Comparison of ENCODE assay signal across 9 cellular contexts in the genomic region with DNA sequence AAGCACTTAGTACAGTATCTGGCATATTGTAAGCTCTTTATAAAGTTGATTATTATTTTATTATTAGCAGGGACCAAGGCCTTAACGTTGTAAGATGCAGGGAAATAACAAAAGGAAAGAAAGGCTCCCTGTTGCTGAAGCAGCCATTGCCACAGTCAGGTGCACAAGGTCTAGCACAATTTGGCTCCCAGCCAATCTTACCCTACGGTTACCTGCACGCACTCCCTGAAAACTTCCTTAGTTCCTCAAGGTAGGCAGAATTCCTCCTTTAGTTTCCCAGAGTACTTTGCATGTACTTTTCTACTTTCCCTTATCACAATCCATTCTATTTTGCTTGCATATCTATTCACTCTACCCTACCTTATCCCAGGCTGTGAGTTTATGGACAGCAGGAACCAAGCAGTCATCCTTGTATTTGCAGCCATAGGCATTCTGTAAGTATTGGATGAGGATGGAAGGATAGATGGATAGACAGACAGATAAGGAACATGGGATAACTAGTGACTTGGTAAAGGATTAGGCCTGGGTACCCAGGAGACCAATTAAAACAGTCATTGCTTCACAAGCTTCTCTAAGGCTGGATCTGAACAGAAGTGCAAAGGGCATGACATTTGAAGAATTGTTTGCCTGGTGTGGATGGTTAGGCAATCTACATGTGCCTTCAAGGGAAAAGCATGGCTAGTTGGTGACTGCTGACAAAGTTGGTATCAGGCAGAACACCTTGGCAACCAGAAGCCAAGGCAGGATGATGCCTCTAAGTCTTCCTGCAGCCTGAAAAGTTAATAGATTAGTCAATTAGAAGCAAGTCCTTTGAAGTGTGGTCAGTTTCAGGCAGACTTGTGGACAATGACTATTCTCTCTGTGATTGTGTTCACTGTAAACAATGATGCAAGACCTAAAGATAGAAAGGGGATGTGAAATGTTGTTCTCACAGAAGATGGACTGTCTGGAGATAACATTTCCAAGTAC. TPM values are rescaled to one million over a fixed set of nuclear protein-coding genes. Genes with fewer than 3 reads are reported as not detected.
DNase-seq lines count a peak whose midpoint lies in the region; ATAC-seq and TF ChIP-seq lines count a peak whose summit lies in the region.
"Had no signal": no experiment of that assay in that cellular context is flagged by ENCODE, and none has a peak within 500 bp of the region (broad histone marks: within the 10 kb centered on the region; RNA-seq: fewer than 3 reads in every experiment).

No MANE protein-coding gene starts in this region.

- no peaks in the 10 kb centered on the region for H3K27me3 ChIP-seq in ovary

- peak; percentile 82 for DNase-seq in DMS53 (lab: John Stamatoyannopoulos, UW)
- peak; percentile 22 to 46 for DNase-seq in foreskin fibroblast
- no peak for DNase-seq in cerebellar nuclear complex (lab: John Stamatoyannopoulos, UW)
- DNase-seq in ovary = no peak
- no peak for DNase-seq in T-helper 1 cell
- no peak for DNase-seq in amygdala (lab: John Stamatoyannopoulos, UW)

- intact Hi-C loops in ovary (cut with DNase I) = no loop called here

- TF ChIP-seq CTCF in foreskin fibroblast (IDR thresholded peaks at IDR 0.05; ENCODE audit: low read depth, low read length) (no peak), ovary (IDR thresholded peaks at IDR 0.05) (no peak)

- ATAC-seq in GM19463 (IDR thresholded peaks at IDR 0.05; ENCODE audit: unreplicated experiment) = peak; percentile 91
- peak; percentile 98 for ATAC-seq in HG03354 (IDR thresholded peaks at IDR 0.05; ENCODE audit: poor library complexity, severe bottlenecking, unreplicated experiment)

- H3K36me3 ChIP-seq in ovary = no peaks in the 10 kb centered on the region

- H3K9me3 ChIP-seq in ovary = no peaks in the 10 kb centered on the region

- no peak overlapping the region for H3K27ac ChIP-seq in ovary
- H3K27ac ChIP-seq: skin epidermis had no signal

- no peak for TF ChIP-seq POLR2A in ovary (IDR thresholded peaks at IDR 0.05)

- no peaks in the 10 kb centered on the region for H3K4me1 ChIP-seq in ovary (ENCODE audit: insufficient read depth)

- TF ChIP-seq EP300 in ovary (IDR thresholded peaks at IDR 0.05) = no peak

- 77 to 84% (median 77%) methylated on average over 3 of the region's 3 CpGs for WGBS in ovary, 3 donors

- no peak overlapping the region for H3K4me3 ChIP-seq in foreskin fibroblast (ENCODE audit: low read depth in 1 of 2, low read length in 2 of 2)
- H3K4me3 ChIP-seq in ovary = no peak overlapping the region
- H3K4me3 ChIP-seq: skin epidermis had no signal

RNA-seq across cellular contexts. Expression of gene JAK1, which starts 20.8 kb away (rescaled TPM):
- 100 to 1,000 TPM; 106 to 169 (median 127) TPM for total RNA-seq in ovary
- polyA plus RNA-seq in ovary = 100 to 1,000 TPM in 1 of 2 donors, 10 to 100 TPM in 1; 50.9 to 160 TPM

Comparison
In these comparisons a context has a peak if more than half of its experiments do, and no peak if none do; other contexts are left out.
1. DNase-seq: peak in DMS53 (single experiment) and foreskin fibroblast (2 of 2); none in cerebellar nuclear complex (0 of 2), ovary (0 of 5), T-helper 1 cell (0 of 5) and amygdala (0 of 56).